In the genomic region with DNA sequence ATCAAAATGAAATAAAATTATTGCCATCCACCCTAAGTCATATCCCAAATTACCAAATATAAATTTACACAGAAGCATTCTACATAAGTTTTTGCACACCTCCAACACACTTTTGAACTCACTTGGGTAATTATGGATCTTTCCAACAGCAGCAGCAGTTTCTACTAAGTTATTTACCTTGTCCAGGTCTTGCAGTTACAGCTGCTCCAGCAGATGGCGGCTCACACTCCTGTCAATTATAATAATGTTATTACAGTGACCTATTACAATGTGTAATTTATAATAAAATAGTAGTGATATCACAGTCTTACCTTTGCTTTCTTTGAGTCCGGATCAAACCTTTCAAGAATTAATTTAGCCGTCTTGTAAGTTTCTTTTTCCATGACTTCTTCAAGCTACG, we compare ENCODE assay signal across 13 cellular contexts. TPM values are rescaled to one million over a fixed set of nuclear protein-coding genes. Genes with fewer than 3 reads are reported as not detected.
DNase-seq lines count a peak whose midpoint lies in the region; ATAC-seq, FAIRE-seq and TF ChIP-seq lines count a peak whose summit lies in the region.
"Had no signal": no experiment of that assay in that cellular context is flagged by ENCODE, and none has a peak within 500 bp of the region (broad histone marks: within the 10 kb centered on the region; RNA-seq: fewer than 3 reads in every experiment).

No MANE protein-coding gene starts in this region.

- FAIRE-seq in bronchial epithelial cell (lab: Jason Lieb, UNC): no peak
- no peak for FAIRE-seq in small intestine (lab: Jason Lieb, UNC)

- no peak overlapping the region for H4K8ac ChIP-seq in mesendoderm (ENCODE audit: low read depth, low read length)

- TF ChIP-seq CTCF in SK-N-SH (IDR thresholded peaks at IDR 0.05) (peak; percentile 28), bronchial epithelial cell (IDR thresholded peaks at IDR 0.05; ENCODE audit: insufficient read depth, low read length, severe bottlenecking) (peak; percentile 18)

- H3K9me2 ChIP-seq in SK-N-SH: no peaks in the 10 kb centered on the region

- H4K5ac ChIP-seq in mesendoderm (ENCODE audit: low read length): no peak overlapping the region

- H3K27me3 ChIP-seq in SK-N-SH (ENCODE audit: insufficient read depth) (no peaks in the 10 kb centered on the region), bronchial epithelial cell (ENCODE audit: control insufficient read depth, insufficient read depth, low read length) (no peaks in the 10 kb centered on the region), small intestine (ENCODE audit: control insufficient read depth in 2 of 2, insufficient read depth in 2 of 2, low read length in 2 of 2) (no peaks in the 10 kb centered on the region), mesendoderm (ENCODE audit: insufficient read depth, low read length, poor library complexity) (no peaks in the 10 kb centered on the region)
- H3K27me3 ChIP-seq: Peyer's patch had no signal

- ATAC-seq in SK-N-SH treated with all-trans-retinoic acid at 6 μM for 48 hours: no peak
- no peak for ATAC-seq in GM18907 (IDR thresholded peaks at IDR 0.05; ENCODE audit: unreplicated experiment)
- ATAC-seq: stimulated activated naive CD8-positive, alpha-beta T cell treated with anti-CD3 and anti-CD28 coated beads, Interleukin-15, Interleukin-2, amounts not matched to agents 100 U/mL and 50 U/mL, for 24 hours had no signal

- H2BK120ac ChIP-seq in mesendoderm (ENCODE audit: low read depth, low read length): no peak overlapping the region

- TF ChIP-seq EP300 in SK-N-SH (IDR thresholded peaks at IDR 0.05; ENCODE audit: borderline replicate concordance in 1 of 2, low read depth in 1 of 2, low read length in 1 of 2): no peak

- POLR2A ChIA-PET in SK-N-SH (lab: Yijun Ruan, JAX): no interaction called here

- no peak overlapping the region for H2AFZ ChIP-seq in SK-N-SH (ENCODE audit: low read depth)

- H3K4me3 ChIP-seq in SK-N-SH (ENCODE audit: low read depth in 2 of 2, low read length in 1 of 2): no peak overlapping the region
- H3K4me3 ChIP-seq in bronchial epithelial cell (ENCODE audit: low read depth, low read length): no peak overlapping the region
- H3K4me3 ChIP-seq in small intestine (ENCODE audit: low read depth in 1 of 2, low read length in 2 of 2): no peak overlapping the region
- H3K4me3 ChIP-seq in mesendoderm (ENCODE audit: low read length): no peak overlapping the region
- H3K4me3 ChIP-seq: Peyer's patch had no signal

- H3K4me2 ChIP-seq in SK-N-SH (no peak overlapping the region), mesendoderm (ENCODE audit: low read length) (no peak overlapping the region)

- H3K4me1 ChIP-seq in SK-N-SH (ENCODE audit: control insufficient read depth in 1 of 2, insufficient read depth in 2 of 2, low read depth in 1 of 2, low read length in 1 of 2) (no peaks in the 10 kb centered on the region), small intestine (ENCODE audit: control insufficient read depth in 2 of 2, insufficient read depth in 1 of 2, low read depth in 1 of 2, low read length in 1 of 2) (no peaks in the 10 kb centered on the region), mesendoderm (ENCODE audit: control insufficient read depth, low read depth, low read length) (no peaks in the 10 kb centered on the region)
- H3K4me1 ChIP-seq: Peyer's patch had no signal

- DNase-seq in SK-N-SH (no peak), NCI-H1694 (lab: John Stamatoyannopoulos, UW) (peak; percentile 9), bronchial epithelial cell (ENCODE audit: low read depth) (peak; percentile 3), small intestine (peak; percentile 34), mesendoderm (no peak), pons (ENCODE audit: low spot score) (no peak)
- DNase-seq: activated naive CD4-positive, alpha-beta T cell treated with anti-CD3 and anti-CD28 coated beads for 36 hours; immature natural killer cell; Peyer's patch; stimulated activated CD4-positive, alpha-beta T cell treated with anti-CD3 and anti-CD28 coated beads, Interleukin-4, amount 100 ng/mL, for 4 hours; stimulated activated naive CD8-positive, alpha-beta T cell treated with anti-CD3 and anti-CD28 coated beads, Interleukin-15, Interleukin-2, amounts not matched to agents 100 U/mL and 50 U/mL, for 24 hours had no signal

- TF ChIP-seq RAD21 in SK-N-SH (IDR thresholded peaks at IDR 0.05; ENCODE audit: low read length): no peak

- H3F3A ChIP-seq in SK-N-SH (replicated peaks; ENCODE audit: insufficient read depth): peaks cover 3% of the 10 kb centered on the region

- H3K4ac ChIP-seq in mesendoderm (ENCODE audit: low read depth, low read length): no peak overlapping the region

- H2BK15ac ChIP-seq in mesendoderm (replicated peaks; ENCODE audit: low read depth): no peak overlapping the region

- no peak overlapping the region for H3K18ac ChIP-seq in mesendoderm (ENCODE audit: low read length)

- H3K27ac ChIP-seq in SK-N-SH (ENCODE audit: low read depth in 2 of 2, low read length in 1 of 2) (no peak overlapping the region), small intestine (ENCODE audit: low read depth in 1 of 2, low read length in 1 of 2) (no peak overlapping the region), mesendoderm (ENCODE audit: low read depth, low read length) (no peak overlapping the region)
- H3K27ac ChIP-seq: Peyer's patch had no signal

- no peak overlapping the region for H2BK5ac ChIP-seq in mesendoderm (ENCODE audit: low read length)

- H3K23ac ChIP-seq in mesendoderm (ENCODE audit: low read length): no peak overlapping the region

- 97% methylated on average over 4 of the region's 4 CpGs for WGBS in SK-N-SH (ENCODE audit: low lambda C conversion rate)
- WGBS in small intestine, 3 donors: 68 to 89% (median 79%) methylated on average over 4 of the region's 4 CpGs
- no CpG with 5 or more reads among the region's 4 CpGs for WGBS in mesendoderm (ENCODE audit: extremely low coverage, insufficient coverage, low lambda C conversion rate)

- CTCF ChIA-PET in SK-N-SH (lab: Yijun Ruan, JAX): interaction anchor here (1.0 to 1.4 kb wide), 2 partner anchors 12 to 276 kb away, joined by 3 read pairs; no protein-coding TSS in a partner anchor

- peaks cover 2 to 3% of the 10 kb centered on the region in 2 experiments for H3K36me3 ChIP-seq in SK-N-SH (replicated peaks in 1 of 2; ENCODE audit: control insufficient read depth in 1 of 2, insufficient read depth in 2 of 2, low read length in 1 of 2)
- H3K36me3 ChIP-seq in bronchial epithelial cell (ENCODE audit: control insufficient read depth, insufficient read depth, low read length): no peaks in the 10 kb centered on the region
- H3K36me3 ChIP-seq in small intestine (ENCODE audit: control insufficient read depth in 2 of 2, insufficient read depth in 2 of 2, low read length in 2 of 2): no peaks in the 10 kb centered on the region
- no peaks in the 10 kb centered on the region for H3K36me3 ChIP-seq in mesendoderm (ENCODE audit: control insufficient read depth, insufficient read depth, low read length)
- H3K36me3 ChIP-seq: Peyer's patch had no signal

- H3K79me1 ChIP-seq in mesendoderm (ENCODE audit: low read length): no peaks in the 10 kb centered on the region

- H2AK5ac ChIP-seq in mesendoderm (ENCODE audit: low read length): no peak overlapping the region

- no peak overlapping the region for H3K56ac ChIP-seq in mesendoderm (ENCODE audit: low read length)

- H3K9me3 ChIP-seq in SK-N-SH (no peaks in the 10 kb centered on the region), small intestine (ENCODE audit: control insufficient read depth, low read depth) (no peaks in the 10 kb centered on the region)
- H3K9me3 ChIP-seq: Peyer's patch had no signal

- H3K9ac ChIP-seq in SK-N-SH (no peak overlapping the region), mesendoderm (ENCODE audit: low read length) (no peak overlapping the region)

- no peaks in the 10 kb centered on the region for H4K20me1 ChIP-seq in SK-N-SH (ENCODE audit: insufficient read depth)

- no peaks in the 10 kb centered on the region; the same call in 1 of the 2 replicates for H3K79me2 ChIP-seq in SK-N-SH (ENCODE audit: insufficient read depth)
- no peaks in the 10 kb centered on the region for H3K79me2 ChIP-seq in mesendoderm (ENCODE audit: control insufficient read depth, insufficient read depth, low read length)

TF ChIP-seq in SK-N-SH, 30 proteins besides CTCF, POLR2A, EP300 and RAD21 (continues in another document):
- TF ChIP-seq RFX5 (IDR thresholded peaks at IDR 0.05; ENCODE audit: low read length): no peak

TF ChIP-seq in SK-N-SH treated with all-trans-retinoic acid at 6 μM for 48 hours, 23 proteins besides CTCF, POLR2A, EP300 and RAD21:
- TF ChIP-seq SNAI2 (CRISPR knock-in tag; IDR thresholded peaks at IDR 0.05) (no peak), ISL1 (CRISPR knock-in tag; IDR thresholded peaks at IDR 0.05) (no peak), ZFP30 (CRISPR knock-in tag; IDR thresholded peaks at IDR 0.05) (no peak), ZNF70 (CRISPR knock-in tag; IDR thresholded peaks at IDR 0.05) (no peak)
- TF ChIP-seq, protein P1, sequence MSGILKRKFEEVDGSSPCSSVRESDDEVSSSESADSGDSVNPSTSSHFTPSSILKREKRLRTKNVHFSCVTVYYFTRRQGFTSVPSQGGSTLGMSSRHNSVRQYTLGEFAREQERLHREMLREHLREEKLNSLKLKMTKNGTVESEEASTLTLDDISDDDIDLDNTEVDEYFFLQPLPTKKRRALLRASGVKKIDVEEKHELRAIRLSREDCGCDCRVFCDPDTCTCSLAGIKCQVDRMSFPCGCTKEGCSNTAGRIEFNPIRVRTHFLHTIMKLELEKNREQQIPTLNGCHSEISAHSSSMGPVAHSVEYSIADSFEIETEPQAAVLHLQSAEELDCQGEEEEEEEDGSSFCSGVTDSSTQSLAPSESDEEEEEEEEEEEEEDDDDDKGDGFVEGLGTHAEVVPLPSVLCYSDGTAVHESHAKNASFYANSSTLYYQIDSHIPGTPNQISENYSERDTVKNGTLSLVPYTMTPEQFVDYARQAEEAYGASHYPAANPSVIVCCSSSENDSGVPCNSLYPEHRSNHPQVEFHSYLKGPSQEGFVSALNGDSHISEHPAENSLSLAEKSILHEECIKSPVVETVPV (CRISPR knock-in tag; IDR thresholded peaks at IDR 0.05): no peak

RNA-seq across cellular contexts. Expression of gene LNPK, which starts 37.9 kb away (rescaled TPM):
- polyA plus RNA-seq in SK-N-SH (2012; rRNA removed): 5.0 and 6.4 TPM in 2 replicates
- 6.3 and 7.1 TPM in 2 replicates for polyA plus RNA-seq in SK-N-SH (2012; cell fraction: cytosol; rRNA removed)
- 2.0 and 5.1 TPM in 2 replicates for polyA plus RNA-seq in SK-N-SH (2012; cell fraction: nucleus; rRNA removed)
- 16.6 and 20.0 TPM in 2 replicates for total RNA-seq in bronchial epithelial cell
- polyA plus RNA-seq in small intestine: 1 to 10 TPM; 2.2 to 7.1 (median 2.9) TPM
- 5.1 TPM for polyA plus RNA-seq in mesendoderm (2013, experiment 1 of 2)
- polyA plus RNA-seq in mesendoderm (2013, experiment 2 of 2): 5.1 TPM

Comparison
In these comparisons a context has a peak if more than half of its experiments do, and no peak if none do; other contexts are left out.
1. DNase-seq: peak in NCI-H1694 (single experiment), bronchial epithelial cell (single experiment) and small intestine (single experiment); none in SK-N-SH (single experiment), mesendoderm (single experiment) and pons (single experiment).